In genomic region chr1:171740987-171741871, GRCh38 we compare ENCODE assay signal across 8 cellular contexts. TPM values are rescaled to one million over a fixed set of nuclear protein-coding genes. Genes with fewer than 3 reads are reported as not detected.
A peak's percentile ranks its signal among the peaks of the same experiment; 100 is the strongest.
DNase-seq lines count a peak whose midpoint lies in the region; ATAC-seq, FAIRE-seq and TF ChIP-seq lines count a peak whose summit lies in the region.

No MANE protein-coding gene starts in this region.

- peaks cover 8% of the 10 kb centered on the region for H3K79me2 ChIP-seq in GM12878 (ENCODE audit: control insufficient read depth, insufficient read depth, low read length)

- under 1% methylated on average over 28 of the region's 28 CpGs for WGBS in GM12878 (ENCODE audit: insufficient coverage, insufficient replicate concordance, low lambda C conversion rate, missing lambda C conversion rate)

- CTCF ChIA-PET in Calu3 (lab: Charles Lee): interaction anchor here (0.7 to 4.0 kb wide), 5 partner anchors 26 to 659 kb away, joined by 3 to 12 read pairs (median 5); partner anchors contain the start of genes METTL13 and PRRC2C
- CTCF ChIA-PET in T-cell (lab: Charles Lee): interaction anchor here (0.6 to 1.6 kb wide), 9 partner anchors 8 to 428 kb away, joined by 3 to 6 read pairs (median 3); partner anchors contain the start of genes FMO4 (in 1 of the 2) and METTL13 (in 1 of the 2)
- CTCF ChIA-PET in GM12878 (lab: Yijun Ruan, JAX): interaction anchor here (0.8 to 2.2 kb wide), 12 partner anchors 13 to 428 kb away, joined by 3 to 11 read pairs (median 4); partner anchors contain the start of genes FMO4, METTL13 and PRRC2C

- TF ChIP-seq CTCF in Calu3 (IDR thresholded peaks at IDR 0.05; ENCODE audit: unreplicated experiment) (no peak), GM12878 (IDR thresholded peaks at IDR 0.05 in 2 of 3, conservative IDR thresholded peaks at IDR 0.05 in 1 of 3; ENCODE audit: control insufficient read depth in 2 of 3, extremely low read depth in 1 of 3, insufficient read depth in 1 of 3, low read depth in 3 of 3, low read length in 3 of 3) (peak in 1 of 3 experiments; percentile 47; a peak in 2 of 6 replicates)

- intact Hi-C loops in Calu3 (cut with micrococcal nuclease; ENCODE audit: unreplicated experiment) (no loop called here), GM12878 (cut with micrococcal nuclease; ENCODE audit: unreplicated experiment) (loop anchor here (10.0 kb wide), 1 partner anchor 256 kb away; the partner anchor contains the start of gene PRRC2C)

- H2AFZ ChIP-seq in GM12878 (ENCODE audit: control insufficient read depth, low read depth, low read length): peak overlapping the region; percentile 100

- POLR2A ChIA-PET in T-cell (lab: Charles Lee): interaction anchor here (0.6 to 1.0 kb wide), 5 partner anchors 9 to 793 kb away, joined by 3 to 4 read pairs (median 4); no protein-coding TSS in a partner anchor
- POLR2A ChIA-PET in GM12878 (lab: Charles Lee): interaction anchor here (1.1 to 4.1 kb wide), 6 partner anchors 9 to 791 kb away, joined by 3 to 18 read pairs (median 8); partner anchors contain the start of genes METTL13, PRRC2C and SUCO

- H4K20me1 ChIP-seq in GM12878 (ENCODE audit: control insufficient read depth, insufficient read depth): no peaks in the 10 kb centered on the region

- ATAC-seq in GM21619 (IDR thresholded peaks at IDR 0.05; ENCODE audit: unreplicated experiment): peak; percentile 26
- ATAC-seq in T-cell (replicated peaks in 1 of 4): peak in 2 of 4 experiments; percentile 9 to 17
- ATAC-seq in GM12878: peak; percentile 75

- H3K4me3 ChIP-seq in GM12878 (peak overlapping the region; percentile 83), iPS-15b (ENCODE audit: low read depth, low read length) (peak overlapping the region; percentile 97), skeletal muscle satellite cell (ENCODE audit: low read length) (peak overlapping the region; percentile 98)

- RAD21 ChIA-PET in GM12878 (lab: Charles Lee; ENCODE audit: unreplicated experiment): interaction anchor here (0.7 to 2.8 kb wide), 5 partner anchors 25 to 256 kb away, joined by 3 to 11 read pairs (median 8); partner anchors contain the start of gene PRRC2C

- TF ChIP-seq RAD21 in GM12878 (IDR thresholded peaks at IDR 0.05; ENCODE audit: insufficient read depth, low read depth, low read length): 0 out of 2 replicates have a peak, but pooled peaks have one; percentile 17

- no peak for TF ChIP-seq POLR2A in GM12878 (IDR thresholded peaks at IDR 0.05; ENCODE audit: low read depth, low read length)

- DNase-seq in Calu3 (peak; percentile 36), LoVo (ENCODE audit: low spot score) (peak; percentile 33), T-cell (peak in 29 of 34 experiments; percentile 9 to 48 (median 26)), GM12878 (ENCODE audit: low read depth, low spot score) (peak; percentile 30), COLO829 (ENCODE audit: low spot score) (no peak)

- BruUV-seq in Calu3 (replicated peaks; lab: Mats Ljungman, UMichigan) (TSS peak; percentile 30), GM12878 (replicated peaks; lab: Mats Ljungman, UMichigan) (TSS peak; percentile 84)

- FAIRE-seq in GM12878 (lab: Jason Lieb, UNC): no peak

- H3K9ac ChIP-seq in GM12878 (ENCODE audit: control insufficient read depth, insufficient read depth, low read length) (peak overlapping the region; percentile 70), iPS-15b (ENCODE audit: low read depth, low read length) (peak overlapping the region; percentile 82), skeletal muscle satellite cell (ENCODE audit: low read depth, low read length) (peak overlapping the region; percentile 97)

- H3K36me3 Mint-ChIP-seq in Calu3 (ENCODE audit: insufficient read depth, unreplicated experiment): peaks cover 35% of the 10 kb centered on the region
- peaks cover 11% of the 10 kb centered on the region for H3K36me3 Mint-ChIP-seq in T-cell

- SMC1A ChIA-PET in GM12878 (lab: Charles Lee; ENCODE audit: uncharacterized antibody, unreplicated experiment): interaction anchor here (0.8 to 6.7 kb wide), 7 partner anchors 11 to 702 kb away, joined by 3 to 27 read pairs (median 5); partner anchors contain the start of gene PRRC2C

- H3K9me3 Mint-ChIP-seq in Calu3 (ENCODE audit: low read depth, unreplicated experiment) (no peaks in the 10 kb centered on the region), T-cell (no peaks in the 10 kb centered on the region)

- H3K4me3 Mint-ChIP-seq in Calu3 (ENCODE audit: low read depth, unreplicated experiment) (peak overlapping the region; percentile 89), T-cell (peak overlapping the region; percentile 95 to 100 (median 99))

- H3K4me1 Mint-ChIP-seq in Calu3 (ENCODE audit: low read depth, unreplicated experiment): peaks cover 22% of the 10 kb centered on the region
- peaks cover 59% of the 10 kb centered on the region in 3 donors for H3K4me1 Mint-ChIP-seq in T-cell

- H3K27me3 ChIP-seq in GM12878 (replicated peaks in 1 of 2; ENCODE audit: control insufficient read depth in 2 of 2, insufficient read depth in 2 of 2, low read length in 1 of 2) (no peaks in the 10 kb centered on the region), iPS-15b (ENCODE audit: control insufficient read depth, insufficient read depth, low read length) (no peaks in the 10 kb centered on the region), skeletal muscle satellite cell (ENCODE audit: control insufficient read depth, insufficient read depth, low read length) (no peaks in the 10 kb centered on the region)

- H3K27ac Mint-ChIP-seq in Calu3 (ENCODE audit: unreplicated experiment) (peak overlapping the region; percentile 95), T-cell (peak overlapping the region; percentile 100)

- in situ Hi-C loops in GM12878 (cut with MboI): no loop called here

- H3K36me3 ChIP-seq in GM12878 (ENCODE audit: control insufficient read depth in 2 of 2, insufficient read depth in 2 of 2, low read length in 1 of 2) (peaks cover 0 to 6% of the 10 kb centered on the region in 2 experiments; a peak in 1 of 4 replicates), iPS-15b (ENCODE audit: control insufficient read depth, insufficient read depth, low read length) (no peaks in the 10 kb centered on the region), skeletal muscle satellite cell (ENCODE audit: insufficient read depth, low read length) (peaks cover 15% of the 10 kb centered on the region)

- no peaks in the 10 kb centered on the region for H3K27me3 Mint-ChIP-seq in Calu3 (ENCODE audit: unreplicated experiment)
- no peaks in the 10 kb centered on the region for H3K27me3 Mint-ChIP-seq in T-cell

- H3K9me3 ChIP-seq in GM12878 (replicated peaks; ENCODE audit: control insufficient read depth, insufficient read depth, low read length) (no peaks in the 10 kb centered on the region), iPS-15b (ENCODE audit: control insufficient read depth, insufficient read depth, low read length) (no peaks in the 10 kb centered on the region), skeletal muscle satellite cell (replicated peaks; ENCODE audit: low read length) (no peaks in the 10 kb centered on the region)

- H3K4me2 ChIP-seq in GM12878 (ENCODE audit: control insufficient read depth, insufficient read depth) (peak overlapping the region; percentile 96), skeletal muscle satellite cell (ENCODE audit: low read length) (peak overlapping the region; percentile 93)

- no peak for TF ChIP-seq EP300 in GM12878 (IDR thresholded peaks at IDR 0.05; ENCODE audit: borderline replicate concordance in 1 of 2, control insufficient read depth in 1 of 2, low read depth in 2 of 2, low read length in 2 of 2)

- H3K27ac ChIP-seq in GM12878 (ENCODE audit: control insufficient read depth, insufficient read depth): peak overlapping the region; percentile 92

- H3K4me1 ChIP-seq in GM12878 (ENCODE audit: control insufficient read depth, insufficient read depth, low read length) (peaks cover 4% of the 10 kb centered on the region), iPS-15b (ENCODE audit: control insufficient read depth, insufficient read depth, low read length) (peaks cover 12% of the 10 kb centered on the region), skeletal muscle satellite cell (ENCODE audit: control insufficient read depth, insufficient read depth, low read length) (peaks cover 33% of the 10 kb centered on the region)

RNA-seq across cellular contexts. Expression of gene VAMP4, which starts 0.6 kb away (rescaled TPM):
- total RNA-seq in Calu3 (2022) (7.4 and 7.5 TPM in 2 replicates), T-cell (10 to 100 TPM; 17.8 to 39.9 (median 33.9) TPM), GM12878 (2014; rRNA removed) (1.5 and 2.8 TPM in 2 replicates), GM12878 (2014; rRNA removed; fragmentation: Illumina TruSeq; extraction: Trizol) (4.2 and 4.3 TPM in 2 replicates), GM12878 (2021) (3.4 and 4.6 TPM in 2 replicates)
- total RNA-seq in GM12878 (2013; cell fraction: nucleolus; rRNA removed): 8.2 and 8.6 TPM in 2 replicates
- polyA plus RNA-seq in GM12878 (2011; ENCODE audit: low read depth): 3.1 TPM
- polyA plus RNA-seq in GM12878 (2011; rRNA removed) (6.3 and 13.7 TPM in 2 replicates), GM12878 (2014; fragmentation: Illumina TruSeq; extraction: Trizol) (5.2 and 6.6 TPM in 2 replicates), GM12878 (2014; fragmentation: Nextera tagmentation; extraction: Ambion mirVana) (1 to 10 TPM in 1 of 2 experiments, under 1 TPM in 1; 0.90 to 1.5 TPM), GM12878 (2014; rRNA removed) (3.5 and 4.0 TPM in 2 replicates), GM12878 (2016; fragmentation: Nextera tagmentation; extraction: Ambion mirVana) (1 to 10 TPM; 4.3 to 7.9 TPM)
- 1.8 and 1.9 TPM in 2 replicates for polyA plus RNA-seq in GM12878 (2011; cell fraction: cytosol; rRNA removed)
- 4.7 and 5.2 TPM in 2 replicates for polyA plus RNA-seq in GM12878 (2011; cell fraction: nucleus; rRNA removed)
- 5.3 and 6.6 TPM in 2 replicates for polyA plus RNA-seq in GM12878 (2012)
- polyA minus RNA-seq in GM12878 (2011; rRNA and poly(A)+ RNA removed): 1.6 and 2.4 TPM in 2 replicates
- polyA minus RNA-seq in GM12878 (2011; cell fraction: cytosol; rRNA and poly(A)+ RNA removed): 1.2 and 4.9 TPM in 2 replicates
- 1.6 and 2.4 TPM in 2 replicates for polyA minus RNA-seq in GM12878 (2011; cell fraction: nucleus; rRNA and poly(A)+ RNA removed)
- total RNA-seq in skeletal muscle satellite cell (2012; rRNA removed): 5.1 and 5.9 TPM in 2 replicates

RNA-seq across cellular contexts. Expression of gene METTL13, which starts 40.2 kb away (rescaled TPM):
- total RNA-seq in Calu3 (2022): 52.7 and 53.1 TPM in 2 replicates
- total RNA-seq in T-cell: 10 to 100 TPM; 16.0 to 37.6 (median 35.2) TPM
- 22.6 and 28.0 TPM in 2 replicates for total RNA-seq in GM12878 (2013; cell fraction: nucleolus; rRNA removed)
- total RNA-seq in GM12878 (2014; rRNA removed): 35.6 and 35.7 TPM in 2 replicates
- total RNA-seq in GM12878 (2014; rRNA removed; fragmentation: Illumina TruSeq; extraction: Trizol): 27.4 and 28.7 TPM in 2 replicates
- 34.8 and 37.1 TPM in 2 replicates for total RNA-seq in GM12878 (2021)
- 21.0 TPM for polyA plus RNA-seq in GM12878 (2011; ENCODE audit: low read depth)
- polyA plus RNA-seq in GM12878 (2011; rRNA removed): 43.9 and 47.2 TPM in 2 replicates
- polyA plus RNA-seq in GM12878 (2011; cell fraction: cytosol; rRNA removed): 47.5 and 48.1 TPM in 2 replicates
- polyA plus RNA-seq in GM12878 (2011; cell fraction: nucleus; rRNA removed): 28.6 and 32.8 TPM in 2 replicates
- 22.9 and 25.6 TPM in 2 replicates for polyA plus RNA-seq in GM12878 (2012)
- 36.4 and 37.7 TPM in 2 replicates for polyA plus RNA-seq in GM12878 (2014; fragmentation: Illumina TruSeq; extraction: Trizol)
- 10 to 100 TPM; 12.2 to 16.8 TPM for polyA plus RNA-seq in GM12878 (2014; fragmentation: Nextera tagmentation; extraction: Ambion mirVana)
- polyA plus RNA-seq in GM12878 (2014; rRNA removed): 32.0 and 34.3 TPM in 2 replicates
- polyA plus RNA-seq in GM12878 (2016; fragmentation: Nextera tagmentation; extraction: Ambion mirVana): 10 to 100 TPM; 34.3 to 38.3 TPM
- polyA minus RNA-seq in GM12878 (2011; rRNA and poly(A)+ RNA removed): 55.0 and 70.1 TPM in 2 replicates
- polyA minus RNA-seq in GM12878 (2011; cell fraction: cytosol; rRNA and poly(A)+ RNA removed): 14.3 and 20.2 TPM in 2 replicates
- 18.7 and 30.4 TPM in 2 replicates for polyA minus RNA-seq in GM12878 (2011; cell fraction: nucleus; rRNA and poly(A)+ RNA removed)
- 16.5 and 21.0 TPM in 2 replicates for total RNA-seq in skeletal muscle satellite cell (2012; rRNA removed)
